ENCODE assay signal across 1 cellular context in the genomic region with DNA sequence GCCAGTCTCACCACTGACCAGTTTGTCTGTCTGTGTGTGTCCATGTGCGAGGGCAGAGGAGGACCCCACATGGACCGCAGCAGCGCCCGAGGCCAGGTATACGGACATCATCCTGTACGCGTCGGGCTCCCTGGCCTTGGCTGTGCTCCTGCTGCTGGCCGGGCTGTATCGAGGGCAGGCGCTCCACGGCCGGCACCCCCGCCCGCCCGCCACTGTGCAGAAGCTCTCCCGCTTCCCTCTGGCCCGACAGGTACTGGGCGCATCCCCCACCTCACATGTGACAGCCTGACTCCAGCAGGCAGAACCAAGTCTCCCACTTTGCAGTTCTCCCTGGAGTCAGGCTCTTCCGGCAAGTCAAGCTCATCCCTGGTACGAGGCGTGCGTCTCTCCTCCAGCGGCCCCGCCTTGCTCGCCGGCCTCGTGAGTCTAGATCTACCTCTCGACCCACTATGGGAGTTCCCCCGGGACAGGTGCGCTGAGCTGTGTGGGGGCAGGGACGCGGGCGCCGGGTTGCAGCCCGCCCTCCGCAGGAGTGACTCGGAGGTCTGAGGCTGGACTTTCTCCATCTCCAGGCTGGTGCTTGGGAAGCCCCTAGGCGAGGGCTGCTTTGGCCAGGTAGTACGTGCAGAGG.
TF ChIP-seq lines count a peak whose summit lies in the region.

No MANE protein-coding gene starts in this region.

TF ChIP-seq in HepG2, 621 proteins besides CTCF, POLR2A, EP300 and RAD21 (continued from another document):
- TF ChIP-seq, protein P1, sequence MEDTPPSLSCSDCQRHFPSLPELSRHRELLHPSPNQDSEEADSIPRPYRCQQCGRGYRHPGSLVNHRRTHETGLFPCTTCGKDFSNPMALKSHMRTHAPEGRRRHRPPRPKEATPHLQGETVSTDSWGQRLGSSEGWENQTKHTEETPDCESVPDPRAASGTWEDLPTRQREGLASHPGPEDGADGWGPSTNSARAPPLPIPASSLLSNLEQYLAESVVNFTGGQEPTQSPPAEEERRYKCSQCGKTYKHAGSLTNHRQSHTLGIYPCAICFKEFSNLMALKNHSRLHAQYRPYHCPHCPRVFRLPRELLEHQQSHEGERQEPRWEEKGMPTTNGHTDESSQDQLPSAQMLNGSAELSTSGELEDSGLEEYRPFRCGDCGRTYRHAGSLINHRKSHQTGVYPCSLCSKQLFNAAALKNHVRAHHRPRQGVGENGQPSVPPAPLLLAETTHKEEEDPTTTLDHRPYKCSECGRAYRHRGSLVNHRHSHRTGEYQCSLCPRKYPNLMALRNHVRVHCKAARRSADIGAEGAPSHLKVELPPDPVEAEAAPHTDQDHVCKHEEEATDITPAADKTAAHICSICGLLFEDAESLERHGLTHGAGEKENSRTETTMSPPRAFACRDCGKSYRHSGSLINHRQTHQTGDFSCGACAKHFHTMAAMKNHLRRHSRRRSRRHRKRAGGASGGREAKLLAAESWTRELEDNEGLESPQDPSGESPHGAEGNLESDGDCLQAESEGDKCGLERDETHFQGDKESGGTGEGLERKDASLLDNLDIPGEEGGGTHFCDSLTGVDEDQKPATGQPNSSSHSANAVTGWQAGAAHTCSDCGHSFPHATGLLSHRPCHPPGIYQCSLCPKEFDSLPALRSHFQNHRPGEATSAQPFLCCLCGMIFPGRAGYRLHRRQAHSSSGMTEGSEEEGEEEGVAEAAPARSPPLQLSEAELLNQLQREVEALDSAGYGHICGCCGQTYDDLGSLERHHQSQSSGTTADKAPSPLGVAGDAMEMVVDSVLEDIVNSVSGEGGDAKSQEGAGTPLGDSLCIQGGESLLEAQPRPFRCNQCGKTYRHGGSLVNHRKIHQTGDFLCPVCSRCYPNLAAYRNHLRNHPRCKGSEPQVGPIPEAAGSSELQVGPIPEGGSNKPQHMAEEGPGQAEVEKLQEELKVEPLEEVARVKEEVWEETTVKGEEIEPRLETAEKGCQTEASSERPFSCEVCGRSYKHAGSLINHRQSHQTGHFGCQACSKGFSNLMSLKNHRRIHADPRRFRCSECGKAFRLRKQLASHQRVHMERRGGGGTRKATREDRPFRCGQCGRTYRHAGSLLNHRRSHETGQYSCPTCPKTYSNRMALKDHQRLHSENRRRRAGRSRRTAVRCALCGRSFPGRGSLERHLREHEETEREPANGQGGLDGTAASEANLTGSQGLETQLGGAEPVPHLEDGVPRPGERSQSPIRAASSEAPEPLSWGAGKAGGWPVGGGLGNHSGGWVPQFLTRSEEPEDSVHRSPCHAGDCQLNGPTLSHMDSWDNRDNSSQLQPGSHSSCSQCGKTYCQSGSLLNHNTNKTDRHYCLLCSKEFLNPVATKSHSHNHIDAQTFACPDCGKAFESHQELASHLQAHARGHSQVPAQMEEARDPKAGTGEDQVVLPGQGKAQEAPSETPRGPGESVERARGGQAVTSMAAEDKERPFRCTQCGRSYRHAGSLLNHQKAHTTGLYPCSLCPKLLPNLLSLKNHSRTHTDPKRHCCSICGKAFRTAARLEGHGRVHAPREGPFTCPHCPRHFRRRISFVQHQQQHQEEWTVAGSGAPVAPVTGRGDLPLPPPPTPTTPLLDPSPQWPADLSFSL (CRISPR knock-in tag; IDR thresholded peaks at IDR 0.05): no peak
- TF ChIP-seq ZNF720 (CRISPR knock-in tag; IDR thresholded peaks at IDR 0.05) (no peak), U2AF1 (optimal IDR thresholded peaks at IDR 0.05; ENCODE audit: low read depth, low read length) (no peak), ZNF772 (CRISPR knock-in tag; IDR thresholded peaks at IDR 0.05) (no peak), PPARG (CRISPR knock-in tag; conservative IDR thresholded peaks at IDR 0.05) (no peak), ZNF746 (CRISPR knock-in tag; IDR thresholded peaks at IDR 0.05) (no peak), AKAP8 (CRISPR knock-in tag; IDR thresholded peaks at IDR 0.05) (no peak), KLF15 (CRISPR knock-in tag; IDR thresholded peaks at IDR 0.05; ENCODE audit: borderline replicate concordance) (no peak), POLR2AphosphoS2 (IDR thresholded peaks at IDR 0.05; ENCODE audit: low read depth, low read length) (0 out of 2 replicates have a peak, but pooled peaks have one; percentile 30), MYNN (CRISPR knock-in tag; IDR thresholded peaks at IDR 0.05; ENCODE audit: low read depth) (no peak), AGO2 (optimal IDR thresholded peaks at IDR 0.05; ENCODE audit: low read depth, low read length) (peak; percentile 65), YEATS2 (CRISPR knock-in tag; IDR thresholded peaks at IDR 0.05; ENCODE audit: borderline replicate concordance) (no peak), JUNB (CRISPR knock-in tag; IDR thresholded peaks at IDR 0.05; ENCODE audit: borderline replicate concordance) (no peak), ZNF230 (CRISPR knock-in tag; IDR thresholded peaks at IDR 0.05) (no peak)
- TF ChIP-seq, protein P2, sequence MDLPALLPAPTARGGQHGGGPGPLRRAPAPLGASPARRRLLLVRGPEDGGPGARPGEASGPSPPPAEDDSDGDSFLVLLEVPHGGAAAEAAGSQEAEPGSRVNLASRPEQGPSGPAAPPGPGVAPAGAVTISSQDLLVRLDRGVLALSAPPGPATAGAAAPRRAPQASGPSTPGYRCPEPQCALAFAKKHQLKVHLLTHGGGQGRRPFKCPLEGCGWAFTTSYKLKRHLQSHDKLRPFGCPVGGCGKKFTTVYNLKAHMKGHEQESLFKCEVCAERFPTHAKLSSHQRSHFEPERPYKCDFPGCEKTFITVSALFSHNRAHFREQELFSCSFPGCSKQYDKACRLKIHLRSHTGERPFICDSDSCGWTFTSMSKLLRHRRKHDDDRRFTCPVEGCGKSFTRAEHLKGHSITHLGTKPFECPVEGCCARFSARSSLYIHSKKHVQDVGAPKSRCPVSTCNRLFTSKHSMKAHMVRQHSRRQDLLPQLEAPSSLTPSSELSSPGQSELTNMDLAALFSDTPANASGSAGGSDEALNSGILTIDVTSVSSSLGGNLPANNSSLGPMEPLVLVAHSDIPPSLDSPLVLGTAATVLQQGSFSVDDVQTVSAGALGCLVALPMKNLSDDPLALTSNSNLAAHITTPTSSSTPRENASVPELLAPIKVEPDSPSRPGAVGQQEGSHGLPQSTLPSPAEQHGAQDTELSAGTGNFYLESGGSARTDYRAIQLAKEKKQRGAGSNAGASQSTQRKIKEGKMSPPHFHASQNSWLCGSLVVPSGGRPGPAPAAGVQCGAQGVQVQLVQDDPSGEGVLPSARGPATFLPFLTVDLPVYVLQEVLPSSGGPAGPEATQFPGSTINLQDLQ (CRISPR knock-in tag; IDR thresholded peaks at IDR 0.05): no peak
- TF ChIP-seq, protein P3, sequence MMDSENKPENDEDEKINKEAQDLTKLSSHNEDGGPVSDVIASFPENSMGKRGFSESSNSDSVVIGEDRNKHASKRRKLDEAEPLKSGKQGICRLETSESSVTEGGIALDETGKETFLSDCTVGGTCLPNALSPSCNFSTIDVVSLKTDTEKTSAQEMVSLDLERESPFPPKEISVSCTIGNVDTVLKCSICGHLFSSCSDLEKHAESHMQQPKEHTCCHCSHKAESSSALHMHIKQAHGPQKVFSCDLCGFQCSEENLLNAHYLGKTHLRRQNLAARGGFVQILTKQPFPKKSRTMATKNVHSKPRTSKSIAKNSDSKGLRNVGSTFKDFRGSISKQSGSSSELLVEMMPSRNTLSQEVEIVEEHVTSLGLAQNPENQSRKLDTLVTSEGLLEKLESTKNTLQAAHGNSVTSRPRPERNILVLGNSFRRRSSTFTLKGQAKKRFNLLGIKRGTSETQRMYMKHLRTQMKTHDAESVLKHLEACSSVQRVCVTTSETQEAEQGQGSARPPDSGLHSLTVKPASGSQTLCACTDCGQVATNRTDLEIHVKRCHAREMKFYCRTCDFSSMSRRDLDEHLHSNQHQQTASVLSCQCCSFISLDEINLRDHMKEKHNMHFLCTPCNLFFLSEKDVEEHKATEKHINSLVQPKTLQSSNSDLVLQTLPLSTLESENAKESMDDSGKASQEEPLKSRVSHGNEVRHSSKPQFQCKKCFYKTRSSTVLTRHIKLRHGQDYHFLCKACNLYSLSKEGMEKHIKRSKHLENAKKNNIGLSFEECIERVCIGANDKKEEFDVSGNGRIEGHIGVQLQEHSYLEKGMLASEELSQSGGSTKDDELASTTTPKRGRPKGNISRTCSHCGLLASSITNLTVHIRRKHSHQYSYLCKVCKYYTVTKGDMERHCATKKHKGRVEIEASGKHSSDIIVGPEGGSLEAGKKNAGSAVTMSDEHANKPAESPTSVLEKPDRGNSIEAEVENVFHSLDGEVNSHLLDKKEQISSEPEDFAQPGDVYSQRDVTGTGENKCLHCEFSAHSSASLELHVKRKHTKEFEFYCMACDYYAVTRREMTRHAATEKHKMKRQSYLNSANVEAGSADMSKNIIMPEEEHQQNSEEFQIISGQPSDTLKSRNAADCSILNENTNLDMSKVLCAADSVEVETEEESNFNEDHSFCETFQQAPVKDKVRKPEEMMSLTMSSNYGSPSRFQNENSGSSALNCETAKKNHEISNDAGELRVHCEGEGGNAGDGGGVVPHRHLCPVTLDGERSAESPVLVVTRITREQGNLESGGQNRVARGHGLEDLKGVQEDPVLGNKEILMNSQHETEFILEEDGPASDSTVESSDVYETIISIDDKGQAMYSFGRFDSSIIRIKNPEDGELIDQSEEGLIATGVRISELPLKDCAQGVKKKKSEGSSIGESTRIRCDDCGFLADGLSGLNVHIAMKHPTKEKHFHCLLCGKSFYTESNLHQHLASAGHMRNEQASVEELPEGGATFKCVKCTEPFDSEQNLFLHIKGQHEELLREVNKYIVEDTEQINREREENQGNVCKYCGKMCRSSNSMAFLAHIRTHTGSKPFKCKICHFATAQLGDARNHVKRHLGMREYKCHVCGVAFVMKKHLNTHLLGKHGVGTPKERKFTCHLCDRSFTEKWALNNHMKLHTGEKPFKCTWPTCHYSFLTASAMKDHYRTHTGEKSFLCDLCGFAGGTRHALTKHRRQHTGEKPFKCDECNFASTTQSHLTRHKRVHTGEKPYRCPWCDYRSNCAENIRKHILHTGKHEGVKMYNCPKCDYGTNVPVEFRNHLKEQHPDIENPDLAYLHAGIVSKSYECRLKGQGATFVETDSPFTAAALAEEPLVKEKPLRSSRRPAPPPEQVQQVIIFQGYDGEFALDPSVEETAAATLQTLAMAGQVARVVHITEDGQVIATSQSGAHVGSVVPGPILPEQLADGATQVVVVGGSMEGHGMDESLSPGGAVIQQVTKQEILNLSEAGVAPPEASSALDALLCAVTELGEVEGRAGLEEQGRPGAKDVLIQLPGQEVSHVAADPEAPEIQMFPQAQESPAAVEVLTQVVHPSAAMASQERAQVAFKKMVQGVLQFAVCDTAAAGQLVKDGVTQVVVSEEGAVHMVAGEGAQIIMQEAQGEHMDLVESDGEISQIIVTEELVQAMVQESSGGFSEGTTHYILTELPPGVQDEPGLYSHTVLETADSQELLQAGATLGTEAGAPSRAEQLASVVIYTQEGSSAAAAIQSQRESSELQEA (CRISPR knock-in tag; IDR thresholded peaks at IDR 0.05; ENCODE audit: not compliant biosample characterization): no peak
- TF ChIP-seq, protein P4, sequence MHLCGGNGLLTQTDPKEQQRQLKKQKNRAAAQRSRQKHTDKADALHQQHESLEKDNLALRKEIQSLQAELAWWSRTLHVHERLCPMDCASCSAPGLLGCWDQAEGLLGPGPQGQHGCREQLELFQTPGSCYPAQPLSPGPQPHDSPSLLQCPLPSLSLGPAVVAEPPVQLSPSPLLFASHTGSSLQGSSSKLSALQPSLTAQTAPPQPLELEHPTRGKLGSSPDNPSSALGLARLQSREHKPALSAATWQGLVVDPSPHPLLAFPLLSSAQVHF (CRISPR knock-in tag; IDR thresholded peaks at IDR 0.05): no peak
